10 cellular contexts compared by ENCODE assay signal in genomic region chr4:147754037-147754445, GRCh38. TPM values are rescaled to one million over a fixed set of nuclear protein-coding genes. Genes with fewer than 3 reads are reported as not detected.
DNase-seq lines count a peak whose midpoint lies in the region; TF ChIP-seq lines count a peak whose summit lies in the region.
"Had no signal": no experiment of that assay in that cellular context is flagged by ENCODE, and none has a peak within 500 bp of the region (broad histone marks: within the 10 kb centered on the region; RNA-seq: fewer than 3 reads in every experiment).

No MANE protein-coding gene starts in this region.

- no peaks in the 10 kb centered on the region for H3K36me3 ChIP-seq in breast epithelium
- no peaks in the 10 kb centered on the region for H3K36me3 ChIP-seq in vagina

- H3K4me3 ChIP-seq in breast epithelium (no peak overlapping the region), cardiac fibroblast (replicated peaks in 1 of 2; ENCODE audit: low read depth in 2 of 2, low read length in 2 of 2) (no peak overlapping the region), vagina (no peak overlapping the region)

- peaks cover 24% of the 10 kb centered on the region for H3K36me3 Mint-ChIP-seq in MCF 10A (ENCODE audit: insufficient read depth, unreplicated experiment)

- H3K27ac ChIP-seq in breast epithelium, result no peak overlapping the region
- H3K27ac ChIP-seq in vagina, result peak overlapping the region; percentile 24

- intact Hi-C loops in MCF 10A (cut with micrococcal nuclease), result no loop called here
- intact Hi-C loops in breast epithelium (cut with DNase I; ENCODE audit: low total_unique reads), result no loop called here
- intact Hi-C loops in vagina (cut with DNase I), result no loop called here

- peak overlapping the region; percentile 77 for H3K27ac Mint-ChIP-seq in MCF 10A (ENCODE audit: low read depth, unreplicated experiment)
- H3K27ac Mint-ChIP-seq: activated CD8-positive, alpha-beta T cell treated with anti-CD3 and anti-CD28 coated beads, Interleukin-2, amount 10 ng/mL, durations not matched to agents 7 days and 5 days had no signal

- no TSS peak for BruUV-seq in MCF 10A (replicated peaks; lab: Mats Ljungman, UMichigan)

- TF ChIP-seq POLR2A in breast epithelium (IDR thresholded peaks at IDR 0.05), result no peak
- TF ChIP-seq POLR2A in vagina (IDR thresholded peaks at IDR 0.05), result no peak

- DNase-seq in MCF 10A (ENCODE audit: unreplicated experiment) (peak; percentile 71), breast epithelium (ENCODE audit: low spot score in 2 of 2) (no peak), cardiac fibroblast (ENCODE audit: low read depth in 2 of 2) (peak; percentile 55 to 92), iris pigment epithelial cell (ENCODE audit: low read depth) (peak; percentile 92), vagina (ENCODE audit: extremely low spot score in 2 of 2) (no peak), NCI-H1105 treated with DMSO at 0.1 percent for 48 hours (lab: John Stamatoyannopoulos, UW) (no peak), SIG-M5 (lab: John Stamatoyannopoulos, UW) (no peak), DMS53 (lab: John Stamatoyannopoulos, UW) (no peak)
- DNase-seq: ACHN; activated CD8-positive, alpha-beta T cell treated with anti-CD3 and anti-CD28 coated beads, Interleukin-2, amount 10 ng/mL, durations not matched to agents 7 days and 5 days had no signal

- CTCF ChIA-PET in MCF 10A (lab: Yijun Ruan, JAX), result interaction anchor here (0.7 to 4.9 kb wide), 4 partner anchors 22 to 113 kb away, joined by 3 to 31 read pairs (median 5); partner anchors contain the start of gene ARHGAP10

- H3K9me3 Mint-ChIP-seq in MCF 10A (ENCODE audit: unreplicated experiment), result no peaks in the 10 kb centered on the region

- H3K27me3 Mint-ChIP-seq in MCF 10A (ENCODE audit: insufficient read depth, unreplicated experiment), result no peaks in the 10 kb centered on the region

- POLR2A ChIA-PET in MCF 10A (lab: Yijun Ruan, JAX), result interaction anchor here (1.0 to 3.0 kb wide), 3 partner anchors 9 to 22 kb away, joined by 3 to 16 read pairs (median 6); partner anchors contain the start of gene ARHGAP10

- H3K9me3 ChIP-seq in breast epithelium (no peaks in the 10 kb centered on the region), vagina (no peaks in the 10 kb centered on the region)

- H3K27me3 ChIP-seq in breast epithelium (no peaks in the 10 kb centered on the region), vagina (no peaks in the 10 kb centered on the region)

- H3K4me1 Mint-ChIP-seq in MCF 10A (ENCODE audit: insufficient read depth, unreplicated experiment), result peaks cover 38% of the 10 kb centered on the region

- H3K4me1 ChIP-seq in breast epithelium (no peaks in the 10 kb centered on the region), vagina (peaks cover 26% of the 10 kb centered on the region)

- H3K4me3 Mint-ChIP-seq in MCF 10A (ENCODE audit: unreplicated experiment), result no peak overlapping the region
- H3K4me3 Mint-ChIP-seq: activated CD8-positive, alpha-beta T cell treated with anti-CD3 and anti-CD28 coated beads, Interleukin-2, amount 10 ng/mL, durations not matched to agents 7 days and 5 days had no signal

- TF ChIP-seq CTCF in MCF 10A (IDR thresholded peaks at IDR 0.05; ENCODE audit: unreplicated experiment) (no peak), breast epithelium (IDR thresholded peaks at IDR 0.05) (no peak), cardiac fibroblast (IDR thresholded peaks at IDR 0.05; ENCODE audit: low read depth, low read length) (no peak), vagina (IDR thresholded peaks at IDR 0.05) (no peak)

RNA-seq across cellular contexts. Expression of gene ARHGAP10, which starts 22.2 kb away (rescaled TPM):
- total RNA-seq in MCF 10A (2022) (22.4 and 24.6 TPM in 2 replicates), breast epithelium (100 to 1,000 TPM in 1 of 3 donors, 10 to 100 TPM in 2; 49.5 to 138 (median 62.6) TPM), vagina (55.5 TPM)

Comparison
In these comparisons a context has a peak if more than half of its experiments do, and no peak if none do; other contexts are left out.
1. DNase-seq: peak in MCF 10A (single experiment), cardiac fibroblast (2 of 2) and iris pigment epithelial cell (single experiment); none in breast epithelium (0 of 2), vagina (0 of 2), NCI-H1105 treated with DMSO at 0.1 percent for 48 hours (single experiment), SIG-M5 (single experiment) and DMS53 (single experiment).